In genomic region chr12:108907861-108908302, GRCh38 we compare ENCODE assay signal across 1 cellular context.
TF ChIP-seq lines count a peak whose summit lies in the region.

No MANE protein-coding gene starts in this region.

TF ChIP-seq in SK-N-SH, 30 proteins besides CTCF, POLR2A, EP300 and RAD21 (continued from another document):
- TF ChIP-seq IRF3 (IDR thresholded peaks at IDR 0.05; ENCODE audit: low read depth, low read length) (no peak), EZH2phosphoT487 (IDR thresholded peaks at IDR 0.05; ENCODE audit: borderline replicate concordance, low read depth) (no peak), REST (IDR thresholded peaks at IDR 0.05; ENCODE audit: low read depth, low read length) (no peak), RCOR1 (IDR thresholded peaks at IDR 0.05; ENCODE audit: low read length) (no peak), MAX (IDR thresholded peaks at IDR 0.05; ENCODE audit: low read depth) (no peak), TCF12 (IDR thresholded peaks at IDR 0.05) (no peak), RFX5 (IDR thresholded peaks at IDR 0.05; ENCODE audit: low read length) (no peak), POLR2AphosphoS5 (IDR thresholded peaks at IDR 0.05; ENCODE audit: low read depth, low read length) (no peak), TEAD4 (IDR thresholded peaks at IDR 0.05; ENCODE audit: borderline replicate concordance, insufficient read depth) (no peak)
TF ChIP-seq in SK-N-SH: peak in this region for 0.
